22 cellular contexts compared by ENCODE assay signal in the genomic region with DNA sequence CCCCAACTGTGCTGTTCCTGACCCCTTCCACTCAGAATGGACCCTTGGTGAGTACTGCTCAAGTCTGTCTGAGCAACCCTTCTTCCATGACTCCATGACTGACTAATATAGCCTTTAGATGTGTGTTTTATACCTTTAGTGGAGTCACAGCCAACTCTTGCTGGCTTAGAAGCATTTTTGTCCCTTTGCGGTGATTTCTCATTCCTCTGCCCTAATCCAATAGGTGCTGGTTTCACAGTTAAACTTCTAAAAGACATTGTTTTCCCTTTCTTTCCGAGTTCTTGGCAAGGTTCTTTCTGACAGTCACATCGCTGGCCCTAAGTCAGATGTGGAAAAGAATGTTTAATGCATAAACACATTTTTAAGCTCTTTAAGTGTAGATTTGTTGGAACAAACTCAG. TPM values are rescaled to one million over a fixed set of nuclear protein-coding genes. Genes with fewer than 3 reads are reported as not detected.
"Had no signal": no experiment of that assay in that cellular context is flagged by ENCODE, and none has a peak within 500 bp of the region (broad histone marks: within the 10 kb centered on the region; RNA-seq: fewer than 3 reads in every experiment).

No MANE protein-coding gene starts in this region.

- H3K27ac ChIP-seq: cardiac muscle cell, foreskin keratinocyte, left ventricle myocardium inferior, right lobe of liver, WERI-Rb-1 had no signal

- H3K9me3 ChIP-seq: adrenal gland, right lobe of liver, SK-N-SH, thoracic aorta had no signal

- H3K4me3 ChIP-seq: adrenal gland, cardiac muscle cell, left ventricle myocardium inferior, right lobe of liver, thoracic aorta had no signal

- H3K9ac ChIP-seq: SK-N-SH had no signal

- DNase-seq: activated CD4-positive, alpha-beta T cell treated with anti-CD3 and anti-CD28 coated beads, Interleukin-2, amount 10 ng/mL, durations not matched to agents 7 days and 5 days; activated CD4-positive, CD25-positive, alpha-beta regulatory T cell treated with anti-CD3 and anti-CD28 coated beads, Interleukin-2, amount 50 U/mL, for 72 hours; activated CD8-positive, alpha-beta T cell treated with anti-CD3 and anti-CD28 coated beads for 36 hours; adrenal gland; foreskin keratinocyte; glutamatergic neuron; hippocampal formation; left ventricle myocardium inferior; occipital lobe; right lobe of liver; SK-N-SH; small intestine; stimulated activated CD4-positive, alpha-beta T cell treated with anti-CD3 and anti-CD28 coated beads, Interleukin-2, amount 100 ng/mL, for 48 hours; stimulated activated naive CD4-positive, alpha-beta T cell; WERI-Rb-1 had no signal

- H3K27ac Mint-ChIP-seq: activated CD4-positive, alpha-beta T cell treated with anti-CD3 and anti-CD28 coated beads, Interleukin-2, amount 10 ng/mL, durations not matched to agents 7 days and 5 days; activated CD8-positive, alpha-beta T cell treated with anti-CD3 and anti-CD28 coated beads for 36 hours; activated naive CD4-positive, alpha-beta T cell treated with anti-CD3 and anti-CD28 coated beads, Interleukin-2, amount 50 U/mL, for 72 hours; activated T-helper 1 cell treated with anti-CD3 and anti-CD28 coated beads, Interleukin-12 subunit alpha, Interleukin-12 subunit beta, Interleukin-2, Interleukin-4 antibody, amounts not matched to agents 30 ng/mL and 10 ng/mL and 1 ng/mL, durations not matched to agents 14 hours and 24 hours and 36 hours had no signal

- H3K4me1 ChIP-seq: foreskin keratinocyte had no signal

- FAIRE-seq: small intestine had no signal

- H3K4me2 ChIP-seq: SK-N-SH had no signal

- ATAC-seq: activated CD8-positive, alpha-beta T cell treated with anti-CD3 and anti-CD28 coated beads for 36 hours; activated naive CD4-positive, alpha-beta T cell treated with anti-CD3 and anti-CD28 coated beads, Interleukin-2, amount 50 U/mL, for 72 hours; foreskin keratinocyte; right lobe of liver had no signal

- H3K9me3 Mint-ChIP-seq: neural crest cell had no signal

- H3K27me3 ChIP-seq: adrenal gland, right lobe of liver had no signal

- H3K4me3 Mint-ChIP-seq: activated CD4-positive, alpha-beta T cell treated with anti-CD3 and anti-CD28 coated beads, Interleukin-2, amount 10 ng/mL, durations not matched to agents 7 days and 5 days; activated CD8-positive, alpha-beta T cell treated with anti-CD3 and anti-CD28 coated beads for 36 hours; activated T-helper 1 cell treated with anti-CD3 and anti-CD28 coated beads, Interleukin-12 subunit alpha, Interleukin-12 subunit beta, Interleukin-2, Interleukin-4 antibody, amounts not matched to agents 30 ng/mL and 10 ng/mL and 1 ng/mL, durations not matched to agents 14 hours and 24 hours and 36 hours; neural crest cell had no signal

- H3K36me3 ChIP-seq: adrenal gland, cardiac muscle cell, left ventricle myocardium inferior, right lobe of liver, thoracic aorta, WERI-Rb-1 had no signal

RNA-seq across cellular contexts. Expression of a gene that starts 4.0 kb away (rescaled TPM):
- total RNA-seq: activated T-helper 1 cell treated with anti-CD3 and anti-CD28 coated beads, Interleukin-12 subunit alpha, Interleukin-12 subunit beta, Interleukin-2, Interleukin-4 antibody, amounts not matched to agents 30 ng/mL and 10 ng/mL and 1 ng/mL, durations not matched to agents 14 hours and 24 hours and 36 hours had no signal
- polyA plus RNA-seq: foreskin keratinocyte had no signal

RNA-seq across cellular contexts. Expression of a gene that starts 7.8 kb away (rescaled TPM):
- total RNA-seq: activated CD4-positive, alpha-beta T cell treated with anti-CD3 and anti-CD28 coated beads, Interleukin-2, amount 10 ng/mL, durations not matched to agents 7 days and 5 days; activated CD8-positive, alpha-beta T cell treated with anti-CD3 and anti-CD28 coated beads for 36 hours; activated naive CD4-positive, alpha-beta T cell treated with anti-CD3 and anti-CD28 coated beads, Interleukin-2, amount 50 U/mL, for 72 hours; activated T-helper 1 cell treated with anti-CD3 and anti-CD28 coated beads, Interleukin-12 subunit alpha, Interleukin-12 subunit beta, Interleukin-2, Interleukin-4 antibody, amounts not matched to agents 30 ng/mL and 10 ng/mL and 1 ng/mL, durations not matched to agents 14 hours and 24 hours and 36 hours; foreskin keratinocyte; mononuclear cell; neural crest cell; T-helper 2 cell treated with Interferon-gamma antibody and Interleukin-4, amounts not matched to agents 100 ng/mL and 5 ng/mL, for 36 hours had no signal
- polyA plus RNA-seq: foreskin keratinocyte, SK-N-SH had no signal
